Comparison of ENCODE assay signal across 9 cellular contexts in genomic region chrX:137032378-137032694, GRCh38. TPM values are rescaled to one million over a fixed set of nuclear protein-coding genes. Genes with fewer than 3 reads are reported as not detected.
A peak's percentile ranks its signal among the peaks of the same experiment; 100 is the strongest.
DNase-seq lines count a peak whose midpoint lies in the region; ATAC-seq and TF ChIP-seq lines count a peak whose summit lies in the region.
"Had no signal": no experiment of that assay in that cellular context is flagged by ENCODE, and none has a peak within 500 bp of the region (broad histone marks: within the 10 kb centered on the region; RNA-seq: fewer than 3 reads in every experiment).

No MANE protein-coding gene starts in this region.

- POLR2A ChIA-PET in AG04449 (lab: Yijun Ruan, JAX): no interaction called here

- TF ChIP-seq CTCF in AG04449 (IDR thresholded peaks at IDR 0.05; ENCODE audit: insufficient read depth, low read length, missing control alignments): no peak
- no peak for TF ChIP-seq CTCF in WERI-Rb-1 (IDR thresholded peaks at IDR 0.05; ENCODE audit: low read depth, low read length)
- no peak for TF ChIP-seq CTCF in left lung (IDR thresholded peaks at IDR 0.05)

- H3K4me3 ChIP-seq in AG04449 (ENCODE audit: low read depth, low read length) (peak overlapping the region; percentile 50), WERI-Rb-1 (ENCODE audit: low read depth, low read length) (peak overlapping the region; percentile 28), left lung (peak overlapping the region; percentile 7 to 17)

- peak; percentile 10 for ATAC-seq in GM21360 (IDR thresholded peaks at IDR 0.05; ENCODE audit: unreplicated experiment)
- ATAC-seq in left lung: no peak
- no peak for ATAC-seq in GM19023 (IDR thresholded peaks at IDR 0.05; ENCODE audit: unreplicated experiment)
- ATAC-seq in HG02642 (IDR thresholded peaks at IDR 0.05; ENCODE audit: poor library complexity, unreplicated experiment): no peak

- peaks cover 0 to 3% of the 10 kb centered on the region in 2 donors for H3K4me1 ChIP-seq in left lung

- no peaks in the 10 kb centered on the region for H3K36me3 ChIP-seq in WERI-Rb-1
- no peaks in the 10 kb centered on the region for H3K36me3 ChIP-seq in left lung

- CTCF ChIA-PET in AG04449 (lab: Yijun Ruan, JAX): no interaction called here

- DNase-seq in AG04449 (ENCODE audit: low read depth, low spot score) (no peak), WERI-Rb-1 (no peak), left lung (no peak), islet precursor cell (no peak), hippocampal formation (lab: John Stamatoyannopoulos, UW) (no peak)

- H3K27me3 ChIP-seq in WERI-Rb-1 (ENCODE audit: insufficient read depth, low read depth, severe bottlenecking) (peaks cover 81% of the 10 kb centered on the region), left lung (peaks cover 54 to 73% of the 10 kb centered on the region in 2 donors)

- intact Hi-C loops in left lung (cut with DNase I): no loop called here

- H3K9me3 ChIP-seq in WERI-Rb-1 (ENCODE audit: severe bottlenecking) (peaks cover 2% of the 10 kb centered on the region), left lung (no peaks in the 10 kb centered on the region)

- H3K27ac ChIP-seq in WERI-Rb-1 (no peak overlapping the region), left lung (no peak overlapping the region)

RNA-seq across cellular contexts. Expression of gene GPR101, which starts 1.5 kb away (rescaled TPM):
- total RNA-seq in left lung: not detected
- total RNA-seq: temporal lobe had no signal
